Comparison of ENCODE assay signal across 12 cellular contexts in the genomic region with DNA sequence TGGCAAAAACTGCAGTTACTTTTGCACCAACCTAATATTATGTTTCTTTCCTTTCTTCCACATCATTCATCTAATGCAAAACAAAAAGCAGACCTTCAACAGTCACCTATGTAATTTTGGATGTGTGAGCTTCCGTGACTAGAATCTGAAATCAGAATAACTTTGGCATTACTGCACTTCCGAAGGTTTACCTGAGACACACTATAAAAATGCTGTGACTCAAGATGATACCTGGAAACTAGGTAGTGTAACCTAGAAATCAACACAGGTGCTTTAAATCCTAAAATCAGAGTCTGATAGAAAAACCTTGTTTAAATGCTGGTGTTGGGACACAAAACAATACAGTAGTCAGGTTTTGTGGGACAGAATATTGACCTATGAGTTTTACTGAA. TPM values are rescaled to one million over a fixed set of nuclear protein-coding genes. Genes with fewer than 3 reads are reported as not detected.
DNase-seq lines count a peak whose midpoint lies in the region; ATAC-seq and TF ChIP-seq lines count a peak whose summit lies in the region.
"Had no signal": no experiment of that assay in that cellular context is flagged by ENCODE, and none has a peak within 500 bp of the region (broad histone marks: within the 10 kb centered on the region; RNA-seq: fewer than 3 reads in every experiment).

No MANE protein-coding gene starts in this region.

- H3K9me3 ChIP-seq in DOHH2 (ENCODE audit: control insufficient read depth, insufficient read depth, low read length) (no peaks in the 10 kb centered on the region), PC-3 (ENCODE audit: low read length) (no peaks in the 10 kb centered on the region)
- H3K9me3 ChIP-seq: SJCRH30 had no signal

- POLR2A ChIA-PET in PC-3 (lab: Charles Lee; ENCODE audit: unreplicated experiment), result no interaction called here

- no peak overlapping the region for H3K27ac Mint-ChIP-seq in effector memory CD8-positive, alpha-beta T cell
- no peak overlapping the region for H3K27ac Mint-ChIP-seq in neural crest cell (ENCODE audit: unreplicated experiment)

- H3K27ac ChIP-seq in DOHH2 (ENCODE audit: low read depth, low read length) (no peak overlapping the region), PC-3 (ENCODE audit: low read length) (peak overlapping the region; percentile 94)
- H3K27ac ChIP-seq: SJCRH30 had no signal

- no peaks in the 10 kb centered on the region; the same call in 1 of the 2 replicates for H3K9me2 ChIP-seq in DOHH2 (replicated peaks; ENCODE audit: control insufficient read depth, low read length)
- no peaks in the 10 kb centered on the region for H3K9me2 ChIP-seq in PC-3 (replicated peaks; ENCODE audit: low read length)

- peaks cover 35% of the 10 kb centered on the region for H3K4me1 ChIP-seq in DOHH2 (ENCODE audit: control insufficient read depth, low read length)
- H3K4me1 ChIP-seq in PC-3 (ENCODE audit: insufficient read depth, low read length), result peaks cover 34% of the 10 kb centered on the region

- peaks cover 87% of the 10 kb centered on the region for H3K79me2 ChIP-seq in DOHH2 (ENCODE audit: control insufficient read depth, low read length)
- H3K79me2 ChIP-seq in PC-3 (ENCODE audit: low read length), result peaks cover 83% of the 10 kb centered on the region

- H3K4me2 ChIP-seq in DOHH2 (ENCODE audit: low read length), result peak overlapping the region; percentile 74
- peak overlapping the region; percentile 98 for H3K4me2 ChIP-seq in PC-3 (ENCODE audit: low read length)

- H2AFZ ChIP-seq in PC-3 (ENCODE audit: low read length), result no peak overlapping the region

- no TSS peak for BruUV-seq in PC-3 (replicated peaks; lab: Mats Ljungman, UMichigan)

- H4K20me1 ChIP-seq in DOHH2 (ENCODE audit: control insufficient read depth, insufficient read depth, low read depth, low read length) (peaks cover 15% of the 10 kb centered on the region; the same call in 1 of the 2 replicates), PC-3 (ENCODE audit: low read length) (peaks cover 22% of the 10 kb centered on the region; the same call in 1 of the 2 replicates)

- peak overlapping the region; percentile 91 for H3K4me3 ChIP-seq in DOHH2 (ENCODE audit: low read length)
- peak overlapping the region; percentile 97 for H3K4me3 ChIP-seq in PC-3 (ENCODE audit: low read length)
- H3K4me3 ChIP-seq: SJCRH30 had no signal

- H3K9me3 Mint-ChIP-seq in effector memory CD8-positive, alpha-beta T cell, result no peaks in the 10 kb centered on the region
- H3K9me3 Mint-ChIP-seq in neural crest cell, result no peaks in the 10 kb centered on the region
- H3K9me3 Mint-ChIP-seq: H9 had no signal

- no peak for TF ChIP-seq CTCF in DOHH2 (IDR thresholded peaks at IDR 0.05; ENCODE audit: low read depth, low read length, poor library complexity, severe bottlenecking)
- no peak for TF ChIP-seq CTCF in PC-3 (conservative IDR thresholded peaks at IDR 0.05; ENCODE audit: low read depth, low read length)
- TF ChIP-seq CTCF in neural crest cell (conservative IDR thresholded peaks at IDR 0.05), result no peak

- H3F3A ChIP-seq in DOHH2 (ENCODE audit: control insufficient read depth, insufficient read depth), result peaks cover 8% of the 10 kb centered on the region; the same call in 1 of the 2 replicates
- no peaks in the 10 kb centered on the region for H3F3A ChIP-seq in PC-3 (ENCODE audit: low read length, unreplicated experiment)

- peaks cover 13% of the 10 kb centered on the region for H3K36me3 Mint-ChIP-seq in effector memory CD8-positive, alpha-beta T cell (ENCODE audit: insufficient read depth)
- H3K36me3 Mint-ChIP-seq in neural crest cell (ENCODE audit: low read depth), result peaks cover 5% of the 10 kb centered on the region

- intact Hi-C loops in PC-3 (cut with micrococcal nuclease), result loop anchor here (1.0 to 2.0 kb wide), 2 partner anchors 20 to 71 kb away; no protein-coding TSS in a partner anchor

- H3K4me1 Mint-ChIP-seq in effector memory CD8-positive, alpha-beta T cell (ENCODE audit: low read depth in 2 of 2), result peaks cover 28 to 52% of the 10 kb centered on the region in 2 donors
- H3K4me1 Mint-ChIP-seq in neural crest cell, result peaks cover 41% of the 10 kb centered on the region

- H3K36me3 ChIP-seq in DOHH2 (ENCODE audit: control insufficient read depth, low read length) (0 out of 2 replicates have a peak, but pooled peaks cover 5% of the 10 kb centered on the region), PC-3 (ENCODE audit: low read depth, low read length) (peaks cover 9% of the 10 kb centered on the region; the same call in 1 of the 2 replicates)

- CTCF ChIA-PET in PC-3 (lab: Charles Lee), result no interaction called here

- H3K27me3 ChIP-seq in DOHH2 (ENCODE audit: control insufficient read depth, low read length), result no peaks in the 10 kb centered on the region
- H3K27me3 ChIP-seq in PC-3 (ENCODE audit: low read length), result no peaks in the 10 kb centered on the region
- H3K27me3 ChIP-seq: SJCRH30 had no signal

- ATAC-seq in PC-3 (peak; percentile 3; the same call in 1 of the 2 replicates), GM19324 (IDR thresholded peaks at IDR 0.05; ENCODE audit: low FRiP score, unreplicated experiment) (no peak), GM19395 (IDR thresholded peaks at IDR 0.05; ENCODE audit: unreplicated experiment) (no peak), HG02678 (IDR thresholded peaks at IDR 0.05; ENCODE audit: unreplicated experiment) (no peak)
- ATAC-seq in effector memory CD8-positive, alpha-beta T cell (replicated peaks), result no peak

- peak overlapping the region; percentile 85 to 88 for H3K4me3 Mint-ChIP-seq in effector memory CD8-positive, alpha-beta T cell
- peak overlapping the region; percentile 94 for H3K4me3 Mint-ChIP-seq in neural crest cell

- H3K27me3 Mint-ChIP-seq in effector memory CD8-positive, alpha-beta T cell, result no peaks in the 10 kb centered on the region
- H3K27me3 Mint-ChIP-seq in neural crest cell (ENCODE audit: low read depth), result no peaks in the 10 kb centered on the region

- peak overlapping the region; percentile 96 for H3K9ac ChIP-seq in PC-3 (ENCODE audit: low read length)

- DNase-seq in PC-3 (peak; percentile 90), neural crest cell (ENCODE audit: low read depth, low spot score) (no peak)
- no peak for DNase-seq in effector memory CD8-positive, alpha-beta T cell
- DNase-seq: EL, H9, NCI-H187 treated with DMSO at 0.1 percent for 48 hours, SJCRH30 had no signal

RNA-seq across cellular contexts. Expression of a gene that starts 2.2 kb away (rescaled TPM):
- 23.2 and 29.8 TPM in 2 replicates for total RNA-seq in PC-3 (2014; rRNA removed)
- 38.0 and 46.0 TPM in 2 replicates for total RNA-seq in neural crest cell

RNA-seq across cellular contexts. Expression of a gene that starts 16.4 kb away (rescaled TPM):
- total RNA-seq in PC-3 (2014; rRNA removed), result not detected in 2 replicates
- total RNA-seq in neural crest cell, result not detected in 2 replicates
- total RNA-seq: dermis microvascular lymphatic vessel endothelial cell, H9, SJCRH30 had no signal
